ENCODE assay signal across 1 cellular context in genomic region chr10:27099448-27099847, GRCh38.
TF ChIP-seq lines count a peak whose summit lies in the region.

No MANE protein-coding gene starts in this region.

TF ChIP-seq in endothelial cell of umbilical vein, 7 proteins besides CTCF, POLR2A, EP300 and RAD21:
- no peak for TF ChIP-seq MYC (IDR thresholded peaks at IDR 0.05; ENCODE audit: low read depth, low read length)
- TF ChIP-seq JUN (IDR thresholded peaks at IDR 0.05; ENCODE audit: borderline replicate concordance, insufficient read depth, insufficient read length, low read depth), result no peak
- no peak for TF ChIP-seq POLR2AphosphoS5 (IDR thresholded peaks at IDR 0.05; ENCODE audit: insufficient read depth, low read depth, low read length)
- no peak for TF ChIP-seq FOS (IDR thresholded peaks at IDR 0.05; ENCODE audit: borderline replicate concordance, insufficient read depth, low read length)
- no peak for TF ChIP-seq GATA2 (IDR thresholded peaks at IDR 0.05; ENCODE audit: insufficient read depth, insufficient read length, low read depth, low read length)
- no peak for TF ChIP-seq EZH2 (IDR thresholded peaks at IDR 0.05; ENCODE audit: borderline replicate concordance, low read depth, low read length, severe bottlenecking)
